Comparison of ENCODE assay signal across 9 cellular contexts in genomic region chr20:53737404-53738038, GRCh38.
DNase-seq lines count a peak whose midpoint lies in the region; ATAC-seq, FAIRE-seq and TF ChIP-seq lines count a peak whose summit lies in the region.
"Had no signal": no experiment of that assay in that cellular context is flagged by ENCODE, and none has a peak within 500 bp of the region (broad histone marks: within the 10 kb centered on the region; RNA-seq: fewer than 3 reads in every experiment).

No MANE protein-coding gene starts in this region.

- H3K9me3 ChIP-seq in endocrine pancreas (ENCODE audit: control insufficient read depth, low read length) (no peaks in the 10 kb centered on the region), trophoblast cell (ENCODE audit: insufficient read depth, low read depth, low read length) (no peaks in the 10 kb centered on the region)

- H3K4me1 ChIP-seq in endocrine pancreas (ENCODE audit: control insufficient read depth, insufficient read depth, low read length) (peaks cover 7% of the 10 kb centered on the region), trophoblast cell (ENCODE audit: control insufficient read depth in 1 of 2, insufficient read depth in 2 of 2, low read length in 2 of 2) (peaks cover 19 to 31% of the 10 kb centered on the region in 2 experiments)

- peak overlapping the region; percentile 92 for H3K14ac ChIP-seq in trophoblast cell (ENCODE audit: low read length)

- H2BK12ac ChIP-seq in trophoblast cell (ENCODE audit: low read length) = peak overlapping the region; percentile 95

- FAIRE-seq in D721Med (lab: Jason Lieb, UNC) = no peak
- FAIRE-seq: islet of Langerhans had no signal

- H4K8ac ChIP-seq in trophoblast cell (ENCODE audit: low read depth, low read length) = peak overlapping the region; percentile 92

- peak overlapping the region; percentile 98 for H2BK120ac ChIP-seq in trophoblast cell (ENCODE audit: insufficient read depth, low read length, poor library complexity)

- no peak overlapping the region for H3K23ac ChIP-seq in trophoblast cell (ENCODE audit: low read length)

- H3K27me3 ChIP-seq in endocrine pancreas (ENCODE audit: control insufficient read depth, insufficient read depth, low read length) (no peaks in the 10 kb centered on the region), trophoblast cell (ENCODE audit: insufficient read depth, low read length) (no peaks in the 10 kb centered on the region)

- TF ChIP-seq CTCF in D721Med (IDR thresholded peaks at IDR 0.05; ENCODE audit: insufficient read depth, missing control alignments) (no peak), lower leg skin (IDR thresholded peaks at IDR 0.05) (no peak)

- peak overlapping the region; percentile 88 for H4K91ac ChIP-seq in trophoblast cell (ENCODE audit: low read depth, low read length)

- DNase-seq in GM03348 (ENCODE audit: low spot score) (peak; percentile 30), NCI-H2227 treated with DMSO at 0.1 percent for 48 hours (lab: John Stamatoyannopoulos, UW) (peak; percentile 45), trophoblast cell (peak in 1 of 2 donors; percentile 42), D721Med (ENCODE audit: insufficient read length, low spot score) (no peak), lower leg skin (ENCODE audit: low spot score in 2 of 2) (no peak)
- DNase-seq in stimulated activated CD4-positive, alpha-beta T cell treated with anti-CD3 and anti-CD28 coated beads, Interleukin-15, amount 100 ng/mL, for 24 hours = no peak

- H4K12ac ChIP-seq in trophoblast cell (ENCODE audit: low read depth, low read length) = peak overlapping the region; percentile 80

- intact Hi-C loops in lower leg skin (cut with DNase I; ENCODE audit: low total_unique reads) = no loop called here

- no peak for ATAC-seq in GM18861 (IDR thresholded peaks at IDR 0.05; ENCODE audit: unreplicated experiment)

- no peak for TF ChIP-seq POLR2A in lower leg skin (IDR thresholded peaks at IDR 0.05)

- H3K36me3 ChIP-seq in endocrine pancreas (ENCODE audit: control insufficient read depth, insufficient read depth, low read length) (no peaks in the 10 kb centered on the region), trophoblast cell (ENCODE audit: control insufficient read depth in 1 of 2, insufficient read depth in 2 of 2, low read length in 2 of 2) (no peaks in the 10 kb centered on the region)

- H3K27ac ChIP-seq in trophoblast cell (ENCODE audit: low read depth, low read length) = peak overlapping the region; percentile 99

- H2AFZ ChIP-seq in trophoblast cell (ENCODE audit: insufficient read depth, low read length, poor library complexity) = no peak overlapping the region

- peak overlapping the region; percentile 16 for H3K4me2 ChIP-seq in trophoblast cell (ENCODE audit: low read length)

- H2AK5ac ChIP-seq in trophoblast cell (ENCODE audit: low read length) = peak overlapping the region; percentile 1

- H3K79me2 ChIP-seq in trophoblast cell (ENCODE audit: control insufficient read depth, insufficient read depth, low read length, poor library complexity) = peaks cover 5% of the 10 kb centered on the region

- peak overlapping the region; percentile 98 for H2BK5ac ChIP-seq in trophoblast cell (ENCODE audit: low read depth, low read length, poor library complexity)

- H3K9ac ChIP-seq in endocrine pancreas (ENCODE audit: control insufficient read depth, insufficient read depth, low read length) (peak overlapping the region; percentile 30), trophoblast cell (ENCODE audit: low read length) (peak overlapping the region; percentile 25)

- H3K79me1 ChIP-seq in trophoblast cell (ENCODE audit: low read length) = peaks cover 48% of the 10 kb centered on the region

- H3K4ac ChIP-seq in trophoblast cell (ENCODE audit: low read depth, low read length) = peak overlapping the region; percentile 42

- H3K4me3 ChIP-seq in endocrine pancreas (ENCODE audit: control insufficient read depth, insufficient read depth, low read length) (peak overlapping the region; percentile 55), trophoblast cell (ENCODE audit: low read depth, low read length) (no peak overlapping the region), lower leg skin (ENCODE audit: low read depth, poor library complexity, severe bottlenecking) (no peak overlapping the region)

- H3K18ac ChIP-seq in trophoblast cell (ENCODE audit: low read length) = peak overlapping the region; percentile 25

- no CpG with 5 or more reads among the region's 8 CpGs for WGBS in trophoblast cell (ENCODE audit: extremely low coverage, insufficient coverage, insufficient read length)
- WGBS in lower leg skin, 2 donors = 14 to 21% methylated on average over 8 of the region's 8 CpGs

Comparison
In these comparisons a context has a peak if more than half of its experiments do, and no peak if none do; other contexts are left out.
1. DNase-seq: peak in GM03348 (single experiment) and NCI-H2227 treated with DMSO at 0.1 percent for 48 hours (single experiment); none in stimulated activated CD4-positive, alpha-beta T cell treated with anti-CD3 and anti-CD28 coated beads, Interleukin-15, amount 100 ng/mL, for 24 hours (single experiment), D721Med (single experiment) and lower leg skin (0 of 2).